ENCODE assay signal across 20 cellular contexts in the genomic region with DNA sequence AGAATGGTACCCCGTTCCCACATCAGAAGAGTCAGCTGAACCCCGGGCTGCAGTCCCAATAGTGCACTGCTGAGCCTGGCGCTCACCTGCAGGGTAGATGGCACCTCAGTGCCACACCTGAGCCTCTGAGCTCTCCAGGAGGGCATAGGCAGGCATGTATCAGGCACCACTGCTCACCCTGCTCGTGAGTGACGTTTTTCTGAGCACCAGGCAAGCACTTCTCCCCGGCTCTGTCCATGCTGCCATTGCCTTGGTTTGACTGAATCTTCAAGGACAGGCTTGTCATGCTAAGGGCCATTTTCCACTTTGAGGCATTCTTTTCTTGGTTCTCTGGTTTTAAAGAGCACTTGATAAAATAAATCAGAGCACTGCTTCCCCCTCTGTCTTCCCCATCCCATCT.
DNase-seq lines count a peak whose midpoint lies in the region; ATAC-seq and TF ChIP-seq lines count a peak whose summit lies in the region.
"Had no signal": no experiment of that assay in that cellular context is flagged by ENCODE, and none has a peak within 500 bp of the region (broad histone marks: within the 10 kb centered on the region; RNA-seq: fewer than 3 reads in every experiment).

No MANE protein-coding gene starts in this region.

- H3K4me2 ChIP-seq in osteoblast (ENCODE audit: insufficient read depth, low read length) = no peak overlapping the region
- H3K4me2 ChIP-seq: A549; BLaER1 treated with 17β-estradiol and CSF1 and Interleukin-3, amounts not matched to agents 10 nM and 100 nM; GM23338 had no signal

- H3K9me3 ChIP-seq in heart right ventricle = no peaks in the 10 kb centered on the region
- no peaks in the 10 kb centered on the region for H3K9me3 ChIP-seq in osteoblast (ENCODE audit: low read depth, low read length)
- H3K9me3 ChIP-seq: A549, BE2C had no signal

- H2AFZ ChIP-seq in osteoblast (ENCODE audit: low read length) = no peak overlapping the region
- H2AFZ ChIP-seq: GM23338 had no signal

- no peaks in the 10 kb centered on the region for H3K79me2 ChIP-seq in osteoblast (ENCODE audit: insufficient read depth, low read length)

- H3K4me1 ChIP-seq in heart right ventricle (peaks cover 0 to 45% (median 13%) of the 10 kb centered on the region in 9 donors), osteoblast (ENCODE audit: insufficient read depth, low read length) (no peaks in the 10 kb centered on the region)
- H3K4me1 ChIP-seq: A549, BE2C had no signal

- H3K27me3 ChIP-seq in heart right ventricle (no peaks in the 10 kb centered on the region), osteoblast (ENCODE audit: insufficient read depth, low read length) (peaks cover 22% of the 10 kb centered on the region)
- H3K27me3 ChIP-seq: BLaER1 treated with 17β-estradiol and CSF1 and Interleukin-3, amounts not matched to agents 10 nM and 100 nM had no signal

- WGBS in heart right ventricle, 2 donors = 77 to 79% methylated on average over 6 of the region's 6 CpGs

- TF ChIP-seq POLR2A in GM18505 (IDR thresholded peaks at IDR 0.05; ENCODE audit: borderline replicate concordance, extremely low read depth, insufficient read depth, insufficient read length) = no peak

- ATAC-seq in left cardiac atrium (no peak), heart right ventricle (no peak), GM21717 (IDR thresholded peaks at IDR 0.05; ENCODE audit: unreplicated experiment) (no peak), GM18505 (IDR thresholded peaks at IDR 0.05; ENCODE audit: unreplicated experiment) (no peak), HG03354 (IDR thresholded peaks at IDR 0.05; ENCODE audit: poor library complexity, severe bottlenecking, unreplicated experiment) (no peak)
- ATAC-seq: A549, GM23338, HCT116 had no signal

- H3K4me3 ChIP-seq in heart right ventricle = no peak overlapping the region
- H3K4me3 ChIP-seq in osteoblast (ENCODE audit: insufficient read depth, low read length) = no peak overlapping the region
- H3K4me3 ChIP-seq: A549; BLaER1 treated with 17β-estradiol and CSF1 and Interleukin-3, amounts not matched to agents 10 nM and 100 nM; GM23338 had no signal

- intact Hi-C loops in left cardiac atrium (cut with DNase I) = no loop called here
- intact Hi-C loops in heart right ventricle (cut with DNase I) = no loop called here

- peak; percentile 7 for DNase-seq in left cardiac atrium
- DNase-seq in heart right ventricle = no peak
- peak; percentile 10 for DNase-seq in NCI-H69 (lab: John Stamatoyannopoulos, UW)
- peak; percentile 68 for DNase-seq in osteoblast (ENCODE audit: insufficient read length, low spot score, missing footprints)
- DNase-seq: 8988T; ACHN; AML-193; BE2C; Calu3; CD4-positive, alpha-beta memory T cell; COR-L47; GF-D8; H9 had no signal

- H3K27ac ChIP-seq in heart right ventricle (no peak overlapping the region), osteoblast (ENCODE audit: low read depth, low read length) (no peak overlapping the region)
- H3K27ac ChIP-seq: A549; BLaER1 treated with 17β-estradiol and CSF1 and Interleukin-3, amounts not matched to agents 10 nM and 100 nM had no signal

- H4K20me1 ChIP-seq in osteoblast (ENCODE audit: insufficient read depth, low read length) = no peaks in the 10 kb centered on the region

- TF ChIP-seq CTCF in heart right ventricle (IDR thresholded peaks at IDR 0.05) (no peak), osteoblast (IDR thresholded peaks at IDR 0.05; ENCODE audit: extremely low read depth, low read depth, low read length) (no peak)

- H3K36me3 ChIP-seq in heart right ventricle (no peaks in the 10 kb centered on the region), osteoblast (ENCODE audit: insufficient read depth, low read length) (no peaks in the 10 kb centered on the region)
- H3K36me3 ChIP-seq: BE2C; BLaER1 treated with 17β-estradiol and CSF1 and Interleukin-3, amounts not matched to agents 10 nM and 100 nM had no signal

Comparison
In these comparisons a context has a peak if more than half of its experiments do, and no peak if none do; other contexts are left out.
1. DNase-seq: peak in left cardiac atrium (single experiment), NCI-H69 (single experiment) and osteoblast (single experiment); none in heart right ventricle (0 of 2).